1 cellular context compared by ENCODE assay signal in genomic region chr1:246699095-246699735, GRCh38.
TF ChIP-seq lines count a peak whose summit lies in the region.

No MANE protein-coding gene starts in this region.

TF ChIP-seq in HepG2, 621 proteins besides CTCF, POLR2A, EP300 and RAD21 (continued from another document and continues in another):
- TF ChIP-seq CCAR2 (optimal IDR thresholded peaks at IDR 0.05; ENCODE audit: low read depth, low read length) (no peak), SP2 (CRISPR knock-in tag; IDR thresholded peaks at IDR 0.05) (no peak), ZNF850 (CRISPR knock-in tag; conservative IDR thresholded peaks at IDR 0.05) (no peak), ZNF570 (CRISPR knock-in tag; IDR thresholded peaks at IDR 0.05; ENCODE audit: borderline replicate concordance) (no peak), MYPOP (CRISPR knock-in tag; IDR thresholded peaks at IDR 0.05) (peak; percentile 43; the same call in 1 of the 2 replicates), ZNF792 (CRISPR knock-in tag; IDR thresholded peaks at IDR 0.05) (no peak), SP5 (CRISPR knock-in tag; IDR thresholded peaks at IDR 0.05; ENCODE audit: borderline replicate concordance, low read depth) (no peak), HOXA5 (CRISPR knock-in tag; IDR thresholded peaks at IDR 0.05) (no peak), MYC (CRISPR knock-in tag; IDR thresholded peaks at IDR 0.05; ENCODE audit: borderline replicate concordance) (no peak), TEF (CRISPR knock-in tag; IDR thresholded peaks at IDR 0.05) (0 out of 2 replicates have a peak, but pooled peaks have one; percentile 24), ZFP1 (CRISPR knock-in tag; IDR thresholded peaks at IDR 0.05) (no peak), DRAP1 (CRISPR knock-in tag; IDR thresholded peaks at IDR 0.05) (peak; percentile 57), ZNF720 (CRISPR knock-in tag; IDR thresholded peaks at IDR 0.05) (no peak), EEA1 (CRISPR knock-in tag; IDR thresholded peaks at IDR 0.05; ENCODE audit: borderline replicate concordance) (no peak), PAX8 (CRISPR knock-in tag; IDR thresholded peaks at IDR 0.05; ENCODE audit: borderline replicate concordance) (no peak), SRSF4 (IDR thresholded peaks at IDR 0.05; ENCODE audit: low read depth, low read length, poor library complexity, severe bottlenecking) (no peak), ZNF780A (CRISPR knock-in tag; IDR thresholded peaks at IDR 0.05) (no peak), THAP7 (CRISPR knock-in tag; IDR thresholded peaks at IDR 0.05) (no peak), BHLHE40 (IDR thresholded peaks at IDR 0.05; ENCODE audit: low read length) (no peak), PHF8 (CRISPR knock-in tag; IDR thresholded peaks at IDR 0.05) (no peak), SETDB1 (CRISPR knock-in tag; IDR thresholded peaks at IDR 0.05; ENCODE audit: borderline replicate concordance) (no peak), SNAI1 (CRISPR knock-in tag; IDR thresholded peaks at IDR 0.05; ENCODE audit: borderline replicate concordance) (no peak), NRL (CRISPR knock-in tag; IDR thresholded peaks at IDR 0.05; ENCODE audit: borderline replicate concordance) (no peak), NFKBIZ (CRISPR knock-in tag; IDR thresholded peaks at IDR 0.05) (0 out of 2 replicates have a peak, but pooled peaks have one; percentile 31), NFKB2 (CRISPR knock-in tag; IDR thresholded peaks at IDR 0.05; ENCODE audit: borderline replicate concordance) (no peak), SRY (CRISPR knock-in tag; IDR thresholded peaks at IDR 0.05) (no peak), TSC22D2 (CRISPR knock-in tag; IDR thresholded peaks at IDR 0.05; ENCODE audit: borderline replicate concordance) (no peak), MTERF4 (CRISPR knock-in tag; IDR thresholded peaks at IDR 0.05) (no peak), ZNF441 (CRISPR knock-in tag; IDR thresholded peaks at IDR 0.05; ENCODE audit: borderline replicate concordance) (no peak), CSRNP1 (CRISPR knock-in tag; IDR thresholded peaks at IDR 0.05) (no peak), ZNF629 (CRISPR knock-in tag; conservative IDR thresholded peaks at IDR 0.05) (no peak), RARG (CRISPR knock-in tag; IDR thresholded peaks at IDR 0.05; ENCODE audit: low read depth) (no peak), ZNF263 (CRISPR knock-in tag; IDR thresholded peaks at IDR 0.05) (no peak), NPAS2 (CRISPR knock-in tag; IDR thresholded peaks at IDR 0.05; ENCODE audit: borderline replicate concordance) (no peak), KDM6A (CRISPR knock-in tag; IDR thresholded peaks at IDR 0.05; ENCODE audit: low read depth) (no peak), SOX5 (CRISPR knock-in tag; IDR thresholded peaks at IDR 0.05; ENCODE audit: borderline replicate concordance) (0 out of 2 replicates have a peak, but pooled peaks have one; percentile 27), ZBTB7A (CRISPR knock-in tag; IDR thresholded peaks at IDR 0.05) (no peak), ZBTB20 (CRISPR knock-in tag; IDR thresholded peaks at IDR 0.05; ENCODE audit: borderline replicate concordance, low read depth) (no peak), ZNF234 (CRISPR knock-in tag; conservative IDR thresholded peaks at IDR 0.05) (no peak), ZKSCAN5 (CRISPR knock-in tag; IDR thresholded peaks at IDR 0.05) (no peak), MEIS2 (CRISPR knock-in tag; IDR thresholded peaks at IDR 0.05) (no peak), CSRNP2 (CRISPR knock-in tag; conservative IDR thresholded peaks at IDR 0.05; ENCODE audit: low read depth) (no peak), ZNF710 (CRISPR knock-in tag; IDR thresholded peaks at IDR 0.05; ENCODE audit: borderline replicate concordance) (no peak; the same call in 1 of the 2 replicates), RCOR2 (CRISPR knock-in tag; IDR thresholded peaks at IDR 0.05) (no peak), ATF3 (CRISPR knock-in tag; IDR thresholded peaks at IDR 0.05) (no peak), ZFAT (CRISPR knock-in tag; conservative IDR thresholded peaks at IDR 0.05) (no peak), ZNF205 (CRISPR knock-in tag; IDR thresholded peaks at IDR 0.05) (no peak), IRF2 (CRISPR knock-in tag; IDR thresholded peaks at IDR 0.05) (peak; percentile 59; the same call in 1 of the 2 replicates), PRMT3 (CRISPR knock-in tag; IDR thresholded peaks at IDR 0.05; ENCODE audit: borderline replicate concordance, low read depth) (no peak), MAFK (conservative IDR thresholded peaks at IDR 0.05 in 1 of 2, IDR thresholded peaks at IDR 0.05 in 1 of 2; ENCODE audit: low read length in 2 of 2) (no peak), CHCHD3 (CRISPR knock-in tag; IDR thresholded peaks at IDR 0.05) (no peak), ZNF782 (CRISPR knock-in tag; IDR thresholded peaks at IDR 0.05; ENCODE audit: borderline replicate concordance) (no peak), WIZ (CRISPR knock-in tag; IDR thresholded peaks at IDR 0.05) (no peak), PAXIP1 (CRISPR knock-in tag; conservative IDR thresholded peaks at IDR 0.05) (no peak), ZNF543 (CRISPR knock-in tag; IDR thresholded peaks at IDR 0.05) (no peak), ZNF251 (CRISPR knock-in tag; IDR thresholded peaks at IDR 0.05) (no peak), SPEN (CRISPR knock-in tag; IDR thresholded peaks at IDR 0.05; ENCODE audit: low read depth) (no peak), ZNF274 (CRISPR knock-in tag; IDR thresholded peaks at IDR 0.05) (no peak), NCOR1 (IDR thresholded peaks at IDR 0.05; ENCODE audit: borderline replicate concordance, low read length) (no peak), HNRNPUL1 (IDR thresholded peaks at IDR 0.05; ENCODE audit: low read depth, low read length) (no peak), ZNF496 (CRISPR knock-in tag; IDR thresholded peaks at IDR 0.05; ENCODE audit: insufficient replicate concordance) (no peak), RBM22 (optimal IDR thresholded peaks at IDR 0.05; ENCODE audit: low read length) (no peak), TRIM22 (IDR thresholded peaks at IDR 0.05) (no peak), FOXA3 (CRISPR knock-in tag; IDR thresholded peaks at IDR 0.05) (peak; percentile 67; the same call in 1 of the 2 replicates), SRF (IDR thresholded peaks at IDR 0.05; ENCODE audit: low read depth, low read length) (no peak), ZMYM3 (CRISPR knock-in tag; IDR thresholded peaks at IDR 0.05) (no peak)
